ENCODE assay signal across 17 cellular contexts in the genomic region with DNA sequence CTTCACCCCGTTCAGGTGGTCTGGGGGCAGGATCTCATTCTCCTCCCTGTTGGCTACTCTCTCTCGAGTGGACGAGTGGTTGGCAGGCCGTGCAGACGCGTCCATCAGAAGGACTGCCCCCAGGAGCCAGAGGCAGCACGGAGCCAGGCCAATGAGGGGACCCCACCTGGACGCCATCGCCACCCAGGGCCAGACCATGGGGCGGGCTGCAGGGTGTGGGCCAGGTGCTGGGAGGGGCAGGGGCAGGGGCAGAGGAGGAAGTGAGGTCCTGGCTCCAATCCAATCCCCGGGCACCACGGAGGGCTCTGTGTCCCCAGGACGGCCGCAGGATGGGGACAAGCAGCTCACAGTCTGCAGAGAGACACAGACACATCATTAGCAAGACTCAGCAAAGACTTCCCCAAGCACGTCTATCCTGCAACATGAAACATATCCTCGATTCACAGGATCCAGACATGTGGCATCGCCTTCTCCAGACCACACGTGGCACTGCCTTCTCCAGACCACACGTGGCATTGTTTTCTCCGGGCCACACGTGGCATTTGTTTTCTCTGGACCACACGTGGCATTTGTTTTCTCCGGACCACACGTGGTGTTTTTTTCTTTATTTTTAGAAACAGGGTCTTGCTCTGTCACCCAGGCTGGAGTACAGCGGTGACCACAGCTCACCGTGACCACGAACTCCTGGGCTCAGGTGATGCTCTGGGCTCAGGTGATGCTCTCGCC. TPM values are rescaled to one million over a fixed set of nuclear protein-coding genes. Genes with fewer than 3 reads are reported as not detected.
DNase-seq lines count a peak whose midpoint lies in the region; ATAC-seq and TF ChIP-seq lines count a peak whose summit lies in the region.
"Had no signal": no experiment of that assay in that cellular context is flagged by ENCODE, and none has a peak within 500 bp of the region (broad histone marks: within the 10 kb centered on the region; RNA-seq: fewer than 3 reads in every experiment).

No MANE protein-coding gene starts in this region.

- peak overlapping the region; percentile 91; the same call in 1 of the 2 replicates for H3K4me2 ChIP-seq in DND-41 (ENCODE audit: insufficient read depth, low read length)
- H3K4me2 ChIP-seq in OCI-LY7 (ENCODE audit: low read length) = peak overlapping the region; percentile 99; the same call in 1 of the 2 replicates
- H3K4me2 ChIP-seq: A549 had no signal

- peaks cover 62% of the 10 kb centered on the region for H4K20me1 ChIP-seq in DND-41 (ENCODE audit: insufficient read depth, low read length)
- H4K20me1 ChIP-seq in OCI-LY7 (ENCODE audit: insufficient read depth, low read length) = no peaks in the 10 kb centered on the region

- POLR2A ChIA-PET in OCI-LY7 (lab: Charles Lee) = no interaction called here

- H3K36me3 ChIP-seq in DND-41 (ENCODE audit: insufficient read depth, low read length) (peaks cover 75% of the 10 kb centered on the region), OCI-LY7 (ENCODE audit: insufficient read depth, low read length) (peaks cover 60% of the 10 kb centered on the region), colonic mucosa (peaks cover 10% of the 10 kb centered on the region), breast epithelium (peaks cover 10% of the 10 kb centered on the region)

- H3K9me3 ChIP-seq in DND-41 (ENCODE audit: insufficient read depth, low read length, severe bottlenecking) (no peaks in the 10 kb centered on the region), OCI-LY7 (ENCODE audit: low read length) (no peaks in the 10 kb centered on the region), colonic mucosa (no peaks in the 10 kb centered on the region), breast epithelium (no peaks in the 10 kb centered on the region)
- H3K9me3 ChIP-seq: A549 had no signal

- TF ChIP-seq POLR2A in erythroblast (IDR thresholded peaks at IDR 0.05; ENCODE audit: low read length) (no peak), breast epithelium (IDR thresholded peaks at IDR 0.05) (no peak)

- H3K79me2 ChIP-seq in DND-41 (ENCODE audit: insufficient read depth, low read length) (peaks cover 85% of the 10 kb centered on the region), OCI-LY7 (ENCODE audit: insufficient read depth, low read depth, low read length) (peaks cover 43% of the 10 kb centered on the region)

- H3K4me3 ChIP-seq in DND-41 (ENCODE audit: low read depth in 1 of 2, low read length in 2 of 2) (no peak overlapping the region), OCI-LY7 (ENCODE audit: low read depth, low read length, poor library complexity, severe bottlenecking) (no peak overlapping the region), colonic mucosa (no peak overlapping the region), breast epithelium (no peak overlapping the region)
- H3K4me3 ChIP-seq: A549 had no signal

- no peak overlapping the region for H2AFZ ChIP-seq in DND-41 (ENCODE audit: low read depth, low read length)
- H2AFZ ChIP-seq in OCI-LY7 (ENCODE audit: low read length) = no peak overlapping the region

- H3K27me3 ChIP-seq in DND-41 (ENCODE audit: insufficient read depth, low read length, poor library complexity) (no peaks in the 10 kb centered on the region), colonic mucosa (no peaks in the 10 kb centered on the region), breast epithelium (no peaks in the 10 kb centered on the region)

- CTCF ChIA-PET in OCI-LY7 (lab: Charles Lee; ENCODE audit: unreplicated experiment) = no interaction called here

- TF ChIP-seq CTCF in DND-41 (IDR thresholded peaks at IDR 0.05; ENCODE audit: borderline replicate concordance, extremely low read depth, low read length, poor library complexity, severe bottlenecking) = no peak
- TF ChIP-seq CTCF in OCI-LY7 (conservative IDR thresholded peaks at IDR 0.05; ENCODE audit: low read length) = no peak
- no peak for TF ChIP-seq CTCF in colonic mucosa (IDR thresholded peaks at IDR 0.05)
- no peak for TF ChIP-seq CTCF in breast epithelium (IDR thresholded peaks at IDR 0.05)

- no peak for ATAC-seq in DND-41 (ENCODE audit: insufficient read depth, low read depth)
- ATAC-seq: A549 had no signal

- H3K4me1 ChIP-seq in DND-41 (ENCODE audit: insufficient read depth, low read length) = peaks cover 30% of the 10 kb centered on the region
- H3K4me1 ChIP-seq in OCI-LY7 (ENCODE audit: insufficient read depth, low read length, poor library complexity, severe bottlenecking) = peaks cover 27% of the 10 kb centered on the region
- H3K4me1 ChIP-seq in colonic mucosa = peaks cover 14% of the 10 kb centered on the region
- peaks cover 11 to 19% of the 10 kb centered on the region in 2 donors for H3K4me1 ChIP-seq in breast epithelium

- H3K9me2 ChIP-seq in OCI-LY7 (ENCODE audit: insufficient read depth, low read length) = no peaks in the 10 kb centered on the region

- H3K9ac ChIP-seq in DND-41 (ENCODE audit: low read depth, low read length) (no peak overlapping the region), colonic mucosa (ENCODE audit: low read depth in 2 of 2, low read length in 2 of 2) (no peak overlapping the region)

- intact Hi-C loops in OCI-LY7 (cut with micrococcal nuclease; ENCODE audit: unreplicated experiment) = no loop called here
- intact Hi-C loops in colonic mucosa (cut with DNase I) = loop anchor here (10.0 kb wide), 1 partner anchor 54 kb away; a partner anchor contains a TSS
- intact Hi-C loops in breast epithelium (cut with DNase I; ENCODE audit: low total_unique reads) = no loop called here

- H3K27ac ChIP-seq in DND-41 (ENCODE audit: low read length) (no peak overlapping the region), OCI-LY7 (ENCODE audit: low read depth, low read length, poor library complexity, severe bottlenecking) (no peak overlapping the region), colonic mucosa (no peak overlapping the region), breast epithelium (no peak overlapping the region)
- H3K27ac ChIP-seq: A549 had no signal

- no TSS peak for BruUV-seq in OCI-LY7 (replicated peaks; lab: Mats Ljungman, UMichigan)

- no peak for DNase-seq in DND-41
- no peak for DNase-seq in OCI-LY7 (ENCODE audit: low spot score)
- DNase-seq in erythroblast (lab: John Stamatoyannopoulos, UW) = peak; percentile 18 to 37
- DNase-seq in colonic mucosa = no peak
- DNase-seq in breast epithelium (ENCODE audit: low spot score in 2 of 2) = no peak
- DNase-seq in AG08396 (ENCODE audit: low spot score) = no peak
- DNase-seq: C1 segment of cervical spinal cord, IMR-90, Kasumi-1, NCI-H1105 treated with DMSO at 0.1 percent for 48 hours, NCI-H1694 treated with DMSO at 0.1 percent for 48 hours, NCI-H2107, NCI-H2227 treated with DMSO at 0.1 percent for 48 hours, NCI-H524, SIG-M5 had no signal

RNA-seq across cellular contexts. Expression of a gene that starts 3.0 kb away (rescaled TPM):
- 44.2 and 47.7 TPM in 2 replicates for total RNA-seq in OCI-LY7 (2014; rRNA removed; shearing (Covaris generic))
- 82.8 and 85.7 TPM in 2 replicates for total RNA-seq in OCI-LY7 (2022)
- 100 to 1,000 TPM; 202 to 325 TPM for total RNA-seq in colonic mucosa
- total RNA-seq in breast epithelium = 100 to 1,000 TPM in 1 of 3 donors, 10 to 100 TPM in 2; 58.0 to 111 (median 79.3) TPM

RNA-seq across cellular contexts. Expression of a gene that starts 3.3 kb away (rescaled TPM):
- total RNA-seq in OCI-LY7 (2014; rRNA removed; shearing (Covaris generic)) = 36.2 and 37.7 TPM in 2 replicates
- total RNA-seq in OCI-LY7 (2022) (25.0 and 27.1 TPM in 2 replicates), colonic mucosa (10 to 100 TPM in 1 of 2 donors, 1 to 10 TPM in 1; 8.0 to 12.0 TPM), breast epithelium (10 to 100 TPM; 14.4 to 16.0 (median 14.4) TPM)

RNA-seq across cellular contexts. Expression of a gene that starts 14.8 kb away (rescaled TPM):
- total RNA-seq in OCI-LY7 (2014; rRNA removed; shearing (Covaris generic)) = not detected in 2 replicates
- 1.1 and 1.4 TPM in 2 replicates for total RNA-seq in OCI-LY7 (2022)
- 1 to 10 TPM; 1.2 to 2.3 TPM for total RNA-seq in colonic mucosa
- total RNA-seq in breast epithelium = 1 to 10 TPM in 2 of 3 donors, under 1 TPM in 1; 0.64 to 2.3 (median 1.6) TPM
- total RNA-seq: IMR-90, RPMI7951 had no signal

RNA-seq across cellular contexts. Expression of a gene that starts 17.8 kb away (rescaled TPM):
- total RNA-seq in OCI-LY7 (2014; rRNA removed; shearing (Covaris generic)) = 0.49 and 1.8 TPM in 2 replicates
- 6.1 and 7.0 TPM in 2 replicates for total RNA-seq in OCI-LY7 (2022)
- 10 to 100 TPM; 21.3 to 34.2 TPM for total RNA-seq in colonic mucosa
- total RNA-seq in breast epithelium = 1 to 10 TPM in 1 of 3 donors, not detected in 2; 2.0 TPM
- total RNA-seq: RPMI7951 had no signal

RNA-seq across cellular contexts. Expression of a gene that starts 22.4 kb away (rescaled TPM):
- total RNA-seq in OCI-LY7 (2014; rRNA removed; shearing (Covaris generic)) = not detected in 2 replicates
- not detected in 2 replicates for total RNA-seq in OCI-LY7 (2022)
- total RNA-seq in colonic mucosa = 1 to 10 TPM in 1 of 2 donors, under 1 TPM in 1; 0.61 to 1.7 TPM
- 1 to 10 TPM in 2 of 3 donors, not detected in 1; 1.9 to 5.9 TPM for total RNA-seq in breast epithelium
- total RNA-seq: RPMI7951 had no signal

Comparison
In these comparisons a context has a peak if more than half of its experiments do, and no peak if none do; other contexts are left out.
1. DNase-seq: peak in erythroblast (2 of 2); none in DND-41 (single experiment), OCI-LY7 (single experiment), colonic mucosa (single experiment), breast epithelium (0 of 2) and AG08396 (single experiment).